Comparison of ENCODE assay signal across 8 cellular contexts in genomic region chr7:131105294-131105802, GRCh38.
DNase-seq lines count a peak whose midpoint lies in the region; ATAC-seq and TF ChIP-seq lines count a peak whose summit lies in the region.

No MANE protein-coding gene starts in this region.

- H3K27me3 ChIP-seq in OCI-LY3 (ENCODE audit: low read depth, low read length), result no peaks in the 10 kb centered on the region

- peaks cover 64% of the 10 kb centered on the region for H3K4me1 Mint-ChIP-seq in activated CD4-positive, alpha-beta T cell treated with anti-CD3 and anti-CD28 coated beads, Interleukin-2, amount 10 ng/mL, durations not matched to agents 24 days and 14 days
- peaks cover 65 to 79% of the 10 kb centered on the region in 2 donors for H3K4me1 Mint-ChIP-seq in effector memory CD8-positive, alpha-beta T cell (ENCODE audit: low read depth in 2 of 2)
- H3K4me1 Mint-ChIP-seq in natural killer cell, result peaks cover 80 to 85% of the 10 kb centered on the region in 2 donors

- H3K9ac ChIP-seq in OCI-LY3 (ENCODE audit: low read length), result peak overlapping the region; percentile 12; the same call in 1 of the 2 replicates

- H3K4me1 ChIP-seq in OCI-LY3 (ENCODE audit: low read length), result peaks cover 18% of the 10 kb centered on the region

- ATAC-seq in effector memory CD8-positive, alpha-beta T cell (replicated peaks), result no peak
- ATAC-seq in natural killer cell, result no peak
- ATAC-seq in HG03432 (IDR thresholded peaks at IDR 0.05; ENCODE audit: unreplicated experiment), result no peak

- TF ChIP-seq CTCF in OCI-LY3 (IDR thresholded peaks at IDR 0.05; ENCODE audit: low read depth, low read length) (no peak), natural killer cell (IDR thresholded peaks at IDR 0.05) (no peak)

- H3K9me3 Mint-ChIP-seq in activated CD4-positive, alpha-beta T cell treated with anti-CD3 and anti-CD28 coated beads, Interleukin-2, amount 10 ng/mL, durations not matched to agents 24 days and 14 days, result no peaks in the 10 kb centered on the region
- no peaks in the 10 kb centered on the region for H3K9me3 Mint-ChIP-seq in effector memory CD8-positive, alpha-beta T cell
- no peaks in the 10 kb centered on the region for H3K9me3 Mint-ChIP-seq in natural killer cell

- peak overlapping the region; percentile 69 for H3K27ac Mint-ChIP-seq in activated CD4-positive, alpha-beta T cell treated with anti-CD3 and anti-CD28 coated beads, Interleukin-2, amount 10 ng/mL, durations not matched to agents 24 days and 14 days
- H3K27ac Mint-ChIP-seq in effector memory CD8-positive, alpha-beta T cell, result peak overlapping the region; percentile 97 to 100
- peak overlapping the region; percentile 94 to 99 for H3K27ac Mint-ChIP-seq in natural killer cell

- peak overlapping the region; percentile 86 for H3K4me3 ChIP-seq in OCI-LY3 (ENCODE audit: low read length)

- H3K36me3 ChIP-seq in OCI-LY3 (replicated peaks; ENCODE audit: low read depth, low read length), result no peaks in the 10 kb centered on the region

- peak overlapping the region; percentile 57 for H3K4me2 ChIP-seq in OCI-LY3 (ENCODE audit: low read length)

- H3K79me2 ChIP-seq in OCI-LY3 (ENCODE audit: low read length), result peaks cover 15% of the 10 kb centered on the region; the same call in 1 of the 2 replicates

- H3K36me3 Mint-ChIP-seq in activated CD4-positive, alpha-beta T cell treated with anti-CD3 and anti-CD28 coated beads, Interleukin-2, amount 10 ng/mL, durations not matched to agents 24 days and 14 days (ENCODE audit: low read depth), result peaks cover 46% of the 10 kb centered on the region
- H3K36me3 Mint-ChIP-seq in effector memory CD8-positive, alpha-beta T cell (ENCODE audit: insufficient read depth), result peaks cover 40% of the 10 kb centered on the region
- no peaks in the 10 kb centered on the region for H3K36me3 Mint-ChIP-seq in natural killer cell

- H3K9me3 ChIP-seq in OCI-LY3 (ENCODE audit: insufficient read depth, low read length), result no peaks in the 10 kb centered on the region

- H3K27me3 Mint-ChIP-seq in activated CD4-positive, alpha-beta T cell treated with anti-CD3 and anti-CD28 coated beads, Interleukin-2, amount 10 ng/mL, durations not matched to agents 24 days and 14 days, result no peaks in the 10 kb centered on the region
- no peaks in the 10 kb centered on the region for H3K27me3 Mint-ChIP-seq in effector memory CD8-positive, alpha-beta T cell
- no peaks in the 10 kb centered on the region for H3K27me3 Mint-ChIP-seq in natural killer cell (ENCODE audit: low read depth in 2 of 2)

- H4K20me1 ChIP-seq in OCI-LY3 (ENCODE audit: insufficient read depth, low read length), result peaks cover 21% of the 10 kb centered on the region; the same call in 1 of the 2 replicates

- no peak overlapping the region for H2AFZ ChIP-seq in OCI-LY3 (ENCODE audit: low read depth, low read length)

- H3K27ac ChIP-seq in OCI-LY3 (ENCODE audit: low read length), result no peak overlapping the region

- DNase-seq in activated CD4-positive, alpha-beta T cell treated with anti-CD3 and anti-CD28 coated beads, Interleukin-2, amount 10 ng/mL, durations not matched to agents 24 days and 14 days, result no peak
- DNase-seq in activated CD4-positive, alpha-beta T cell treated with anti-CD3 and anti-CD28 coated beads, Interleukin-2, amount 50 U/mL, for 48 hours, result no peak
- DNase-seq in effector memory CD8-positive, alpha-beta T cell, result no peak
- DNase-seq in natural killer cell (no peak), NK-92 (lab: John Stamatoyannopoulos, UW; ENCODE audit: unreplicated experiment) (no peak), cerebellar nuclear complex (lab: John Stamatoyannopoulos, UW) (no peak)

- intact Hi-C loops in activated CD4-positive, alpha-beta T cell treated with anti-CD3 and anti-CD28 coated beads, Interleukin-2, amount 10 ng/mL, durations not matched to agents 24 days and 14 days (cut with micrococcal nuclease), result loop anchor here (2.0 to 5.0 kb wide), 6 partner anchors 37 to 1158 kb away; partner anchors contain the start of gene COPG2
- intact Hi-C loops in natural killer cell (cut with micrococcal nuclease), result loop anchor here (5.0 kb wide), 3 partner anchors 33 to 317 kb away; no protein-coding TSS in a partner anchor

- H3K4me3 Mint-ChIP-seq in activated CD4-positive, alpha-beta T cell treated with anti-CD3 and anti-CD28 coated beads, Interleukin-2, amount 10 ng/mL, durations not matched to agents 24 days and 14 days, result peak overlapping the region; percentile 79
- peak overlapping the region; percentile 88 to 98 for H3K4me3 Mint-ChIP-seq in effector memory CD8-positive, alpha-beta T cell
- peak overlapping the region; percentile 81 for H3K4me3 Mint-ChIP-seq in natural killer cell
